Comparison of ENCODE assay signal across 8 cellular contexts in genomic region chr15:66617137-66618090, GRCh38. TPM values are rescaled to one million over a fixed set of nuclear protein-coding genes. Genes with fewer than 3 reads are reported as not detected.
DNase-seq lines count a peak whose midpoint lies in the region; ATAC-seq and TF ChIP-seq lines count a peak whose summit lies in the region.

No MANE protein-coding gene starts in this region.

- peak overlapping the region; percentile 20; the same call in 1 of the 2 replicates for H3K4me3 ChIP-seq in DOHH2 (ENCODE audit: low read length)
- no peak overlapping the region for H3K4me3 ChIP-seq in Panc1 (ENCODE audit: low read depth in 2 of 2, low read length in 2 of 2)
- H3K4me3 ChIP-seq in fibroblast of lung (replicated peaks in 1 of 4; ENCODE audit: control extremely low read depth in 1 of 4, insufficient read depth in 1 of 4, low read depth in 3 of 4, low read length in 4 of 4), result no peak overlapping the region

- in situ Hi-C loops in Panc1 (cut with HindIII; ENCODE audit: low pct_unique_long_range_greater_than_20kb, low sequenced_read_pairs), result no loop called here

- H3K4me1 ChIP-seq in DOHH2 (ENCODE audit: control insufficient read depth, low read length) (peaks cover 32% of the 10 kb centered on the region), Panc1 (ENCODE audit: control insufficient read depth, insufficient read depth, low read length) (peaks cover 40% of the 10 kb centered on the region), fibroblast of lung (ENCODE audit: control insufficient read depth, extremely low read depth, insufficient read depth, low read length) (peaks cover 13% of the 10 kb centered on the region)

- peak overlapping the region; percentile 78 for H2AFZ ChIP-seq in fibroblast of lung (ENCODE audit: low read length)

- intact Hi-C loops in Panc1 (cut with micrococcal nuclease; ENCODE audit: unreplicated experiment), result loop anchor here (2.0 kb wide), 1 partner anchor 81 kb away; no protein-coding TSS in a partner anchor

- H3K36me3 Mint-ChIP-seq in nephron (ENCODE audit: low read depth) (no peaks in the 10 kb centered on the region), type B pancreatic cell (no peaks in the 10 kb centered on the region)

- H4K20me1 ChIP-seq in DOHH2 (ENCODE audit: control insufficient read depth, insufficient read depth, low read depth, low read length) (no peaks in the 10 kb centered on the region), fibroblast of lung (ENCODE audit: control insufficient read depth, extremely low read depth, insufficient read depth, low read length) (no peaks in the 10 kb centered on the region)

- H3F3A ChIP-seq in DOHH2 (ENCODE audit: control insufficient read depth, insufficient read depth), result no peaks in the 10 kb centered on the region

- no peak overlapping the region for H3K27ac ChIP-seq in DOHH2 (ENCODE audit: low read depth, low read length)
- peak overlapping the region; percentile 71 for H3K27ac ChIP-seq in Panc1 (ENCODE audit: low read length)
- peak overlapping the region; percentile 84 for H3K27ac ChIP-seq in fibroblast of lung (ENCODE audit: insufficient read depth, low read length)

- TF ChIP-seq CTCF in DOHH2 (IDR thresholded peaks at IDR 0.05; ENCODE audit: low read depth, low read length, poor library complexity, severe bottlenecking), result no peak
- no peak for TF ChIP-seq CTCF in Panc1 (IDR thresholded peaks at IDR 0.05)
- no peak for TF ChIP-seq CTCF in fibroblast of lung (conservative IDR thresholded peaks at IDR 0.05 in 1 of 2, IDR thresholded peaks at IDR 0.05 in 1 of 2; ENCODE audit: low read depth in 1 of 2, low read length in 2 of 2)
- no peak for TF ChIP-seq CTCF in nephron (IDR thresholded peaks at IDR 0.05; ENCODE audit: unreplicated experiment in 3 of 3)
- no peak for TF ChIP-seq CTCF in type B pancreatic cell (conservative IDR thresholded peaks at IDR 0.05)

- H3K27me3 Mint-ChIP-seq in nephron (ENCODE audit: low read depth), result peaks cover 10% of the 10 kb centered on the region
- H3K27me3 Mint-ChIP-seq in type B pancreatic cell, result peaks cover 5% of the 10 kb centered on the region

- H3K9me2 ChIP-seq in DOHH2 (replicated peaks; ENCODE audit: control insufficient read depth, low read length), result no peaks in the 10 kb centered on the region

- POLR2A ChIA-PET in Panc1 (lab: Charles Lee), result interaction anchor here (0.6 kb wide), 1 partner anchor 18 kb away, joined by 3 read pairs; no protein-coding TSS in a partner anchor

- H3K9me3 Mint-ChIP-seq in nephron, result no peaks in the 10 kb centered on the region
- H3K9me3 Mint-ChIP-seq in type B pancreatic cell, result no peaks in the 10 kb centered on the region

- no peaks in the 10 kb centered on the region for H3K79me2 ChIP-seq in DOHH2 (ENCODE audit: control insufficient read depth, low read length)
- no peaks in the 10 kb centered on the region for H3K79me2 ChIP-seq in fibroblast of lung (ENCODE audit: control insufficient read depth, insufficient read depth, low read length)

- H3K4me2 ChIP-seq in DOHH2 (ENCODE audit: low read length), result peak overlapping the region; percentile 55
- peak overlapping the region; percentile 48 for H3K4me2 ChIP-seq in fibroblast of lung (ENCODE audit: extremely low read depth, insufficient read depth, low read length)

- H3K27ac Mint-ChIP-seq in nephron (peak overlapping the region; percentile 91 to 95 (median 93)), type B pancreatic cell (no peak overlapping the region)

- peak overlapping the region; percentile 34 for H3K9ac ChIP-seq in fibroblast of lung (ENCODE audit: insufficient read depth, low read length)

- no peak overlapping the region for H3K4me3 Mint-ChIP-seq in nephron
- no peak overlapping the region for H3K4me3 Mint-ChIP-seq in type B pancreatic cell

- DNase-seq in Panc1 (ENCODE audit: low read depth, low spot score), result no peak
- DNase-seq in fibroblast of lung (ENCODE audit: low read depth in 2 of 2), result peak; percentile 81 to 88
- no peak for DNase-seq in type B pancreatic cell (ENCODE audit: extremely low spot score, unreplicated experiment)
- DNase-seq in 8988T, result no peak

- H3K9me3 ChIP-seq in DOHH2 (ENCODE audit: control insufficient read depth, insufficient read depth, low read length) (no peaks in the 10 kb centered on the region), Panc1 (ENCODE audit: control insufficient read depth, insufficient read depth, low read depth, low read length) (no peaks in the 10 kb centered on the region), fibroblast of lung (ENCODE audit: control insufficient read depth, insufficient read depth, low read depth, low read length) (no peaks in the 10 kb centered on the region)

- H3K27me3 ChIP-seq in DOHH2 (ENCODE audit: control insufficient read depth, low read length) (no peaks in the 10 kb centered on the region), Panc1 (ENCODE audit: control insufficient read depth, insufficient read depth, low read length) (no peaks in the 10 kb centered on the region), fibroblast of lung (ENCODE audit: control insufficient read depth, insufficient read depth, low read length) (no peaks in the 10 kb centered on the region)

- ATAC-seq in Panc1, result peak; percentile 44
- no peak for ATAC-seq in GM21390 (IDR thresholded peaks at IDR 0.05; ENCODE audit: unreplicated experiment)
- ATAC-seq in GM21367 (IDR thresholded peaks at IDR 0.05; ENCODE audit: unreplicated experiment), result no peak

- H3K36me3 ChIP-seq in DOHH2 (ENCODE audit: control insufficient read depth, low read length), result no peaks in the 10 kb centered on the region
- no peaks in the 10 kb centered on the region for H3K36me3 ChIP-seq in Panc1 (ENCODE audit: control insufficient read depth, insufficient read depth, low read length)
- H3K36me3 ChIP-seq in fibroblast of lung (ENCODE audit: control insufficient read depth, insufficient read depth, low read length), result no peaks in the 10 kb centered on the region

- CTCF ChIA-PET in Panc1 (lab: Charles Lee), result interaction anchor here (1.6 kb wide), 1 partner anchor 234 kb away, joined by 5 read pairs; no protein-coding TSS in a partner anchor

- BruUV-seq in Panc1 (replicated peaks; lab: Mats Ljungman, UMichigan), result no TSS peak

- peaks cover 37% of the 10 kb centered on the region for H3K4me1 Mint-ChIP-seq in nephron
- peaks cover 30% of the 10 kb centered on the region for H3K4me1 Mint-ChIP-seq in type B pancreatic cell (ENCODE audit: unreplicated experiment)

RNA-seq across cellular contexts. Expression of gene LCTL, which starts 51.6 kb away (rescaled TPM):
- total RNA-seq in Panc1 (2021; ENCODE audit: unreplicated experiment) (not detected), fibroblast of lung (0.26 and 0.66 TPM in 2 replicates), type B pancreatic cell (ENCODE audit: low replicate concordance) (1.4 TPM in 1 of 2 replicates, not detected in the other)
- 0.21 TPM for polyA plus RNA-seq in Panc1 (2012; ENCODE audit: insufficient read length)
- 0.96 and 1.3 TPM in 2 replicates for polyA plus RNA-seq in fibroblast of lung
- 0.83 and 1.3 TPM in 2 replicates for polyA plus RNA-seq in fibroblast of lung (2012)
- not detected in 2 replicates for polyA minus RNA-seq in fibroblast of lung (ENCODE audit: low replicate concordance)

Comparison
In these comparisons a context has a peak if more than half of its experiments do, and no peak if none do; other contexts are left out.
1. DNase-seq: peak in fibroblast of lung (2 of 2); none in Panc1 (single experiment), type B pancreatic cell (single experiment) and 8988T (single experiment).